ENCODE assay signal across 31 cellular contexts in genomic region chr16:78556421-78556820, GRCh38.
"Had no signal": no experiment of that assay in that cellular context is flagged by ENCODE, and none has a peak within 500 bp of the region (broad histone marks: within the 10 kb centered on the region; RNA-seq: fewer than 3 reads in every experiment).

No MANE protein-coding gene starts in this region.

- H3K9me3 ChIP-seq: ovary, psoas muscle, spleen, suprapubic skin, testis, tibial artery, transverse colon, upper lobe of right lung, uterus had no signal

- H3K9me3 Mint-ChIP-seq: naive thymus-derived CD4-positive, alpha-beta T cell; natural killer cell; stimulated activated memory B cell treated with anti-CD40 and anti-IgM and Interleukin-4, amounts not matched to agents 10 μg/mL and 1 μg/mL and 100 μg/mL, for 72 hours; stimulated activated naive CD8-positive, alpha-beta T cell treated with anti-CD3 and anti-CD28 coated beads, Interleukin-15, amount 100 ng/mL, for 72 hours; type B pancreatic cell had no signal

- H3K4me1 ChIP-seq: parathyroid adenoma, psoas muscle, spleen, suprapubic skin, testis, tibial artery, transverse colon, upper lobe of right lung, uterus had no signal

- H3K4me1 Mint-ChIP-seq: stimulated activated memory B cell treated with anti-CD40 and anti-IgM and Interleukin-4, amounts not matched to agents 10 μg/mL and 1 μg/mL and 100 μg/mL, for 72 hours had no signal

- H3K4me3 ChIP-seq: ovary, psoas muscle, skin epidermis, smooth muscle cell, spleen, suprapubic skin, testis, tibial artery, transverse colon, upper lobe of right lung, uterus had no signal

- H3K4me3 Mint-ChIP-seq: naive thymus-derived CD4-positive, alpha-beta T cell; natural killer cell; nephron; stimulated activated memory B cell treated with anti-CD40 and anti-IgM and Interleukin-4, amounts not matched to agents 10 μg/mL and 1 μg/mL and 100 μg/mL, for 72 hours; stimulated activated naive CD8-positive, alpha-beta T cell treated with anti-CD3 and anti-CD28 coated beads, Interleukin-15, amount 100 ng/mL, for 72 hours; type B pancreatic cell had no signal

- H3K4me2 ChIP-seq: smooth muscle cell had no signal

- ATAC-seq: naive thymus-derived CD4-positive, alpha-beta T cell; natural killer cell; psoas muscle; right cardiac atrium; sciatic nerve; stimulated activated memory B cell treated with anti-CD40 and anti-IgM and Interleukin-4, amounts not matched to agents 10 μg/mL and 1 μg/mL and 100 μg/mL, for 72 hours; stimulated activated naive CD8-positive, alpha-beta T cell treated with anti-CD3 and anti-CD28 coated beads, Interleukin-15, amount 100 ng/mL, for 72 hours; stimulated activated naive CD8-positive, alpha-beta T cell treated with anti-CD3 and anti-CD28 coated beads, Interleukin-15, Interleukin-2, amounts not matched to agents 100 U/mL and 50 U/mL, for 24 hours; upper lobe of right lung had no signal

- H2AFZ ChIP-seq: parathyroid adenoma had no signal

- H3K27ac Mint-ChIP-seq: natural killer cell; nephron; progenitor cell of endocrine pancreas; stimulated activated memory B cell treated with anti-CD40 and anti-IgM and Interleukin-4, amounts not matched to agents 10 μg/mL and 1 μg/mL and 100 μg/mL, for 72 hours; stimulated activated naive CD8-positive, alpha-beta T cell treated with anti-CD3 and anti-CD28 coated beads, Interleukin-15, amount 100 ng/mL, for 72 hours; type B pancreatic cell had no signal

- H3K27me3 Mint-ChIP-seq: stimulated activated memory B cell treated with anti-CD40 and anti-IgM and Interleukin-4, amounts not matched to agents 10 μg/mL and 1 μg/mL and 100 μg/mL, for 72 hours had no signal

- H3K36me3 Mint-ChIP-seq: natural killer cell, type B pancreatic cell had no signal

- H3K9ac ChIP-seq: parathyroid adenoma had no signal

- H3K27ac ChIP-seq: ovary, parathyroid adenoma, psoas muscle, skin epidermis, spleen, suprapubic skin, testis, tibial artery, transverse colon, upper lobe of right lung, uterus had no signal

- H3K36me3 ChIP-seq: ovary, spleen, suprapubic skin, tibial artery, transverse colon, upper lobe of right lung, uterus had no signal

- DNase-seq: naive thymus-derived CD4-positive, alpha-beta T cell; natural killer cell; occipital lobe; ovary; posterior cingulate gyrus; psoas muscle; right cardiac atrium; spleen; stimulated activated CD4-positive, alpha-beta T cell treated with anti-CD3 and anti-CD28 coated beads, Interleukin-12 subunit alpha, Interleukin-12 subunit beta, amount 100 ng/mL, for 4 hours; stimulated activated CD4-positive, alpha-beta T cell treated with anti-CD3 and anti-CD28 coated beads, Interleukin-1b, Interleukin-23, amount 100 ng/mL, for 48 hours; stimulated activated CD4-positive, alpha-beta T cell treated with anti-CD3 and anti-CD28 coated beads, Interleukin-4, amount 100 ng/mL, for 1 hour; stimulated activated CD4-positive, alpha-beta T cell treated with anti-CD3 and anti-CD28 coated beads, Interleukin-4, amount 100 ng/mL, for 4 hours; stimulated activated CD8-positive, alpha-beta memory T cell treated with anti-CD3 and anti-CD28 coated beads, Interleukin-4, amount 100 ng/mL, for 48 hours; stimulated activated naive CD4-positive, alpha-beta T cell; stimulated activated naive CD8-positive, alpha-beta T cell treated with anti-CD3 and anti-CD28 coated beads, Interleukin-15, amount 100 ng/mL, for 72 hours; stimulated activated naive CD8-positive, alpha-beta T cell treated with anti-CD3 and anti-CD28 coated beads, Interleukin-15, Interleukin-2, amounts not matched to agents 100 U/mL and 50 U/mL, for 24 hours; substantia nigra; testis; tibial artery; transverse colon; upper lobe of right lung; uterus had no signal

- H3K79me2 ChIP-seq: parathyroid adenoma had no signal

- H3K27me3 ChIP-seq: ovary, spleen, suprapubic skin, testis, tibial artery, transverse colon, upper lobe of right lung, uterus had no signal
